Comparison of ENCODE assay signal across 8 cellular contexts in the genomic region with DNA sequence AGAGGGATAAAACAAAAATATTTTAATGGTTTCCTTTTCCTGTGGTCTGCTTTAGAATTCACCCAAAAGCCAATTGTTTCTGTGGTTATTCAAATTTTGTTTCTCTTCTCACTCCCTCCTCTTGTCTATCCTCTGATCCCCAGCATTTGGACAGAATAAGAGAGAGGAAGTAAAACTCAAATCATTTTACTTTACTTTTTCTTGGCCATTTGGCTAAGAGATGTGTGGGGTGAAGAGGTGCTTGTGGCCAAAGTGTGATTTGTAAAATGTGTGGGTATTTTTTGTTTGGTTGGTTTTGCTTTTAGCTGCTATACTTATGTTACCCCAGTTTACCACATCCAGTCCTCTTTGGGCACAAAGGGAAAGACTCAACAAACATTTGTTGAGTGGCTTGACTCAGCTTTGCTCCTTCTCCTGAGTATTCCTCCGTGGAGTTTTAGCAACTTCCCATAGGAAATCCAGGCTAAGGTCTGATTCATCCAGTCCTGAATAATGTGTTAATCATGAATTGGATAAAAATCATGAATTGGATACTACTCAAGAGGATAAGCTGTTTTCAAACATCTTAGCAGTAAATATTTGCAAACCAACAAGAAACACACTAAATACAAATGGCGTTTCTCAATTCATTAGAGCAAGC.
DNase-seq lines count a peak whose midpoint lies in the region; ATAC-seq and TF ChIP-seq lines count a peak whose summit lies in the region.

No MANE protein-coding gene starts in this region.

- TF ChIP-seq POLR2A in erythroblast (IDR thresholded peaks at IDR 0.05; ENCODE audit: low read length) (no peak), spleen (IDR thresholded peaks at IDR 0.05) (no peak)

- DNase-seq in GM12864 (ENCODE audit: low read depth) (peak; percentile 70), fibroblast of peridontal ligament (ENCODE audit: extremely low read depth) (peak; percentile 87), erythroblast (lab: John Stamatoyannopoulos, UW) (no peak), glutamatergic neuron (no peak), coronary artery (ENCODE audit: low spot score) (no peak), spleen (no peak)

- H3K27ac Mint-ChIP-seq in glutamatergic neuron (ENCODE audit: unreplicated experiment) = no peak overlapping the region

- H3K4me1 ChIP-seq in spleen = peaks cover 0 to 15% (median 7%) of the 10 kb centered on the region in 6 donors

- H3K27ac ChIP-seq in coronary artery = peak overlapping the region in 1 of 2 donors; percentile 35
- H3K27ac ChIP-seq in spleen = peak overlapping the region in 2 of 8 donors; percentile 23 to 30

- H3K9me3 ChIP-seq in spleen = no peaks in the 10 kb centered on the region

- no peaks in the 10 kb centered on the region for H3K4me1 Mint-ChIP-seq in glutamatergic neuron (ENCODE audit: low read depth, unreplicated experiment)

- WGBS in spleen, 5 donors = 71 to 84% (median 80%) methylated on average over 2 of the region's 2 CpGs

- no peaks in the 10 kb centered on the region for H3K36me3 Mint-ChIP-seq in glutamatergic neuron (ENCODE audit: unreplicated experiment)

- no peak for TF ChIP-seq CTCF in GM12864 (IDR thresholded peaks at IDR 0.05; ENCODE audit: low read depth, low read length, missing control alignments)
- no peak for TF ChIP-seq CTCF in glutamatergic neuron (IDR thresholded peaks at IDR 0.05; ENCODE audit: partially characterized antibody, unreplicated experiment)
- no peak for TF ChIP-seq CTCF in coronary artery (IDR thresholded peaks at IDR 0.05)
- TF ChIP-seq CTCF in spleen (IDR thresholded peaks at IDR 0.05 in 8 of 11, conservative IDR thresholded peaks at IDR 0.05 in 3 of 11) = no peak

- intact Hi-C loops in spleen (cut with DNase I; ENCODE audit: low total_unique reads) = no loop called here

- peak; percentile 95 for ATAC-seq in GM21526 (IDR thresholded peaks at IDR 0.05; ENCODE audit: low FRiP score, unreplicated experiment)
- peak; percentile 93 for ATAC-seq in HG03571 (IDR thresholded peaks at IDR 0.05; ENCODE audit: unreplicated experiment)

- H3K4me3 ChIP-seq in GM12864 (ENCODE audit: low read depth, low read length) (no peak overlapping the region), coronary artery (no peak overlapping the region), spleen (no peak overlapping the region)

- H3K27me3 Mint-ChIP-seq in glutamatergic neuron (ENCODE audit: unreplicated experiment) = no peaks in the 10 kb centered on the region

- no peak overlapping the region for H3K4me3 Mint-ChIP-seq in glutamatergic neuron (ENCODE audit: unreplicated experiment)

- H3K36me3 ChIP-seq in spleen = no peaks in the 10 kb centered on the region

- no peaks in the 10 kb centered on the region for H3K9me3 Mint-ChIP-seq in glutamatergic neuron (ENCODE audit: unreplicated experiment)

- H3K27me3 ChIP-seq in spleen (replicated peaks in 1 of 7) = no peaks in the 10 kb centered on the region

Comparison
In these comparisons a context has a peak if more than half of its experiments do, and no peak if none do; other contexts are left out.
1. DNase-seq: peak in GM12864 (single experiment) and fibroblast of peridontal ligament (single experiment); none in erythroblast (0 of 2), glutamatergic neuron (single experiment), coronary artery (single experiment) and spleen (single experiment).